In genomic region chr16:67029249-67030096, GRCh38 we compare ENCODE assay signal across 8 cellular contexts. TPM values are rescaled to one million over a fixed set of nuclear protein-coding genes. Genes with fewer than 3 reads are reported as not detected.
DNase-seq lines count a peak whose midpoint lies in the region; ATAC-seq lines count a peak whose summit lies in the region.

No MANE protein-coding gene starts in this region.

- in situ Hi-C loops in Caki2 (cut with HindIII; ENCODE audit: low pct_unique_long_range_greater_than_20kb, low sequenced_read_pairs) = no loop called here

- peaks cover 22% of the 10 kb centered on the region for H3K36me3 Mint-ChIP-seq in central memory CD8-positive, alpha-beta T cell (ENCODE audit: insufficient read depth)

- peak overlapping the region; percentile 86 for H3K4me3 ChIP-seq in HUES64 (ENCODE audit: low read length)

- H3K36me3 ChIP-seq in HUES64 (ENCODE audit: insufficient read depth, low read length) = peaks cover 16% of the 10 kb centered on the region; the same call in 1 of the 2 replicates

- H3K4me3 Mint-ChIP-seq in central memory CD8-positive, alpha-beta T cell = peak overlapping the region; percentile 83

- H3K27me3 ChIP-seq in HUES64 (ENCODE audit: insufficient read depth, low read length) = peaks cover 6% of the 10 kb centered on the region

- no peaks in the 10 kb centered on the region for H3K9me3 Mint-ChIP-seq in central memory CD8-positive, alpha-beta T cell

- H3K27ac Mint-ChIP-seq in central memory CD8-positive, alpha-beta T cell (ENCODE audit: low read depth) = peak overlapping the region; percentile 82

- H3K27me3 Mint-ChIP-seq in central memory CD8-positive, alpha-beta T cell = no peaks in the 10 kb centered on the region

- ATAC-seq in GM21367 (IDR thresholded peaks at IDR 0.05; ENCODE audit: unreplicated experiment) = peak; percentile 28
- ATAC-seq in central memory CD8-positive, alpha-beta T cell (replicated peaks; ENCODE audit: extremely low read depth, poor library complexity, severe bottlenecking) = peak; percentile 33

- peaks cover 24% of the 10 kb centered on the region for H3K4me1 Mint-ChIP-seq in central memory CD8-positive, alpha-beta T cell

- H3K4me1 ChIP-seq in HUES64 (ENCODE audit: insufficient read depth, low read length) = peaks cover 3% of the 10 kb centered on the region; the same call in 1 of the 2 replicates

- WGBS in HUES64 = under 1% methylated on average over 124 of the region's 124 CpGs

- DNase-seq in Caki2 (ENCODE audit: low read depth) (peak; percentile 51), kidney glomerular epithelial cell (lab: John Stamatoyannopoulos, UW) (peak; percentile 39), DMS79 (lab: John Stamatoyannopoulos, UW) (no peak)
- DNase-seq in activated CD4-positive, CD25-positive, alpha-beta regulatory T cell treated with anti-CD3 and anti-CD28 coated beads, Interleukin-2, amount 50 U/mL, for 16 hours (ENCODE audit: low read depth, low spot score) = peak; percentile 26
- peak; percentile 41 to 47 for DNase-seq in central memory CD8-positive, alpha-beta T cell (ENCODE audit: low spot score in 2 of 2)
- peak; percentile 22 to 45 (median 38) for DNase-seq in stimulated activated CD4-positive, alpha-beta T cell treated with anti-CD3 and anti-CD28 coated beads, Interleukin-1b, Interleukin-23, amount 100 ng/mL, for 24 hours (ENCODE audit: low read depth in 4 of 4, low spot score in 1 of 4)

- no peaks in the 10 kb centered on the region for H3K9me3 ChIP-seq in HUES64 (ENCODE audit: insufficient read depth, low read depth, low read length)

- H3K9ac ChIP-seq in HUES64 (ENCODE audit: low read depth, low read length) = peak overlapping the region; percentile 92

- peak overlapping the region; percentile 60 for H3K27ac ChIP-seq in HUES64 (ENCODE audit: low read depth, low read length)

RNA-seq across cellular contexts. Expression of gene CBFB, which starts 0.5 kb away (rescaled TPM):
- 8.2 and 15.5 TPM in 2 replicates for total RNA-seq in Caki2 (2014; rRNA removed; shearing (Covaris generic); ENCODE audit: low replicate concordance)
- polyA plus RNA-seq in HUES64 (2013, experiment 1 of 2) = 36.2 TPM
- polyA plus RNA-seq in HUES64 (2013, experiment 2 of 2) = 38.4 TPM

RNA-seq across cellular contexts. Expression of gene CES4A, which starts 41.1 kb away (rescaled TPM):
- total RNA-seq in Caki2 (2014; rRNA removed; shearing (Covaris generic); ENCODE audit: low replicate concordance) = 0.07 and 0.29 TPM in 2 replicates
- 0.20 TPM for polyA plus RNA-seq in HUES64 (2013, experiment 1 of 2)
- 0.51 TPM for polyA plus RNA-seq in HUES64 (2013, experiment 2 of 2)
